In genomic region chr14:36055681-36056225, GRCh38 we compare ENCODE assay signal across 22 cellular contexts.
"Had no signal": no experiment of that assay in that cellular context is flagged by ENCODE, and none has a peak within 500 bp of the region (broad histone marks: within the 10 kb centered on the region; RNA-seq: fewer than 3 reads in every experiment).

No MANE protein-coding gene starts in this region.

- H3K27ac ChIP-seq: heart left ventricle, left ventricle myocardium inferior, lower lobe of right lung, neural progenitor cell, ovary, spleen, tibial nerve, upper lobe of right lung, vagina had no signal

- H3K4me3 ChIP-seq: heart left ventricle, left ventricle myocardium inferior, lower lobe of right lung, neural progenitor cell, ovary, spleen, tibial nerve, upper lobe of right lung, vagina had no signal

- ATAC-seq: effector memory CD8-positive, alpha-beta T cell; heart left ventricle; lower lobe of right lung; natural killer cell treated with Interleukin-12 subunit alpha and Interleukin-12 subunit beta and Interleukin-15 and Interleukin-18, amount 100 ng/mL, for 72 hours; right cardiac atrium; stimulated activated memory B cell treated with anti-CD40 and anti-IgM and Interleukin-4, amounts not matched to agents 10 μg/mL and 1 μg/mL and 100 μg/mL, for 72 hours; upper lobe of right lung had no signal

- H3K36me3 ChIP-seq: heart left ventricle, left ventricle myocardium inferior, lower lobe of right lung, neural progenitor cell, ovary, spleen, tibial nerve, upper lobe of right lung, vagina had no signal

- H2AFZ ChIP-seq: neural progenitor cell had no signal

- H3K9me3 ChIP-seq: heart left ventricle, left ventricle myocardium inferior, lower lobe of right lung, ovary, spleen, tibial nerve, upper lobe of right lung, vagina had no signal

- FAIRE-seq: frontal cortex, islet of Langerhans had no signal

- DNase-seq: cortex of kidney; effector memory CD8-positive, alpha-beta T cell; heart left ventricle; hypothalamus; kidney glomerular epithelial cell; left ventricle myocardium inferior; lower lobe of right lung; nucleus accumbens; ovary; right cardiac atrium; spleen; stimulated activated CD4-positive, alpha-beta T cell treated with anti-CD3 and anti-CD28 coated beads, Interleukin-15, amount 100 ng/mL, for 24 hours; stimulated activated CD4-positive, alpha-beta T cell treated with anti-CD3 and anti-CD28 coated beads, Interleukin-1b, Interleukin-23, amount 100 ng/mL, for 48 hours; stimulated activated CD4-positive, alpha-beta T cell treated with anti-CD3 and anti-CD28 coated beads, Interleukin-4, amount 100 ng/mL, for 24 hours; upper lobe of right lung had no signal

- H3K4me2 ChIP-seq: neural progenitor cell had no signal

- H3K9ac ChIP-seq: neural progenitor cell had no signal

- H3K4me1 ChIP-seq: left ventricle myocardium inferior, lower lobe of right lung, spleen, tibial nerve, upper lobe of right lung, vagina had no signal

- H3K27me3 ChIP-seq: heart left ventricle, neural progenitor cell, ovary, spleen, tibial nerve, upper lobe of right lung, vagina had no signal
